In genomic region chr2:41886145-41886664, GRCh38 we compare ENCODE assay signal across 2 cellular contexts.
A peak's percentile ranks its signal among the peaks of the same experiment; 100 is the strongest.
TF ChIP-seq lines count a peak whose summit lies in the region.

No MANE protein-coding gene starts in this region.

TF ChIP-seq in SK-N-SH, 30 proteins besides CTCF, POLR2A, EP300 and RAD21 (continued from another document):
- TF ChIP-seq REST (IDR thresholded peaks at IDR 0.05; ENCODE audit: low read depth, low read length): no peak
- TF ChIP-seq TCF12 (IDR thresholded peaks at IDR 0.05): peak; percentile 68
- peak; percentile 89 for TF ChIP-seq FOXJ3 (CRISPR knock-in tag; IDR thresholded peaks at IDR 0.05)
- TF ChIP-seq RCOR1 (IDR thresholded peaks at IDR 0.05; ENCODE audit: low read length): peak; percentile 98
- peak; percentile 27; the same call in 1 of the 2 replicates for TF ChIP-seq POLR2AphosphoS5 (IDR thresholded peaks at IDR 0.05; ENCODE audit: low read depth, low read length)
- no peak for TF ChIP-seq USF1 (IDR thresholded peaks at IDR 0.05; ENCODE audit: borderline replicate concordance, low read depth)
- TF ChIP-seq SIN3A (IDR thresholded peaks at IDR 0.05; ENCODE audit: borderline replicate concordance, low read depth, low read length): no peak
- TF ChIP-seq MXI1 (IDR thresholded peaks at IDR 0.05; ENCODE audit: low read depth, low read length): peak; percentile 73; the same call in 1 of the 2 replicates

TF ChIP-seq in K562, 482 proteins besides CTCF, POLR2A, EP300 and RAD21 (continued from another document):
- TF ChIP-seq ZBTB43 (CRISPR knock-in tag; IDR thresholded peaks at IDR 0.05) (no peak), NONO (IDR thresholded peaks at IDR 0.05; ENCODE audit: low read depth in 2 of 2, low read length in 1 of 2) (no peak), L3MBTL2 (IDR thresholded peaks at IDR 0.05) (no peak), BACH1 (tag; IDR thresholded peaks at IDR 0.05) (no peak), SMARCE1 (IDR thresholded peaks at IDR 0.05) (no peak), PRPF4 (IDR thresholded peaks at IDR 0.05; ENCODE audit: insufficient read depth, low read depth, low read length, poor library complexity, severe bottlenecking) (no peak), KDM1A (IDR thresholded peaks at IDR 0.05) (peak; percentile 27 to 47; a peak in 3 of 4 replicates), ZNF133 (CRISPR knock-in tag; IDR thresholded peaks at IDR 0.05) (no peak), ETV1 (tag; conservative IDR thresholded peaks at IDR 0.05; ENCODE audit: low read depth) (no peak), ATF3 (IDR thresholded peaks at IDR 0.05) (no peak), ATF3 (CRISPR knock-in tag; conservative IDR thresholded peaks at IDR 0.05) (no peak), LARP7 (IDR thresholded peaks at IDR 0.05) (no peak), ATF2 (CRISPR knock-in tag; IDR thresholded peaks at IDR 0.05) (no peak), ID3 (CRISPR knock-in tag; IDR thresholded peaks at IDR 0.05) (no peak), ID3 (tag; IDR thresholded peaks at IDR 0.05) (peak; percentile 93), CBFA2T3 (IDR thresholded peaks at IDR 0.05) (peak; percentile 22; the same call in 1 of the 2 replicates), THRA (IDR thresholded peaks at IDR 0.05) (no peak)
- TF ChIP-seq, protein P1, sequence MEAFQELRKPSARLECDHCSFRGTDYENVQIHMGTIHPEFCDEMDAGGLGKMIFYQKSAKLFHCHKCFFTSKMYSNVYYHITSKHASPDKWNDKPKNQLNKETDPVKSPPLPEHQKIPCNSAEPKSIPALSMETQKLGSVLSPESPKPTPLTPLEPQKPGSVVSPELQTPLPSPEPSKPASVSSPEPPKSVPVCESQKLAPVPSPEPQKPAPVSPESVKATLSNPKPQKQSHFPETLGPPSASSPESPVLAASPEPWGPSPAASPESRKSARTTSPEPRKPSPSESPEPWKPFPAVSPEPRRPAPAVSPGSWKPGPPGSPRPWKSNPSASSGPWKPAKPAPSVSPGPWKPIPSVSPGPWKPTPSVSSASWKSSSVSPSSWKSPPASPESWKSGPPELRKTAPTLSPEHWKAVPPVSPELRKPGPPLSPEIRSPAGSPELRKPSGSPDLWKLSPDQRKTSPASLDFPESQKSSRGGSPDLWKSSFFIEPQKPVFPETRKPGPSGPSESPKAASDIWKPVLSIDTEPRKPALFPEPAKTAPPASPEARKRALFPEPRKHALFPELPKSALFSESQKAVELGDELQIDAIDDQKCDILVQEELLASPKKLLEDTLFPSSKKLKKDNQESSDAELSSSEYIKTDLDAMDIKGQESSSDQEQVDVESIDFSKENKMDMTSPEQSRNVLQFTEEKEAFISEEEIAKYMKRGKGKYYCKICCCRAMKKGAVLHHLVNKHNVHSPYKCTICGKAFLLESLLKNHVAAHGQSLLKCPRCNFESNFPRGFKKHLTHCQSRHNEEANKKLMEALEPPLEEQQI (IDR thresholded peaks at IDR 0.05): no peak
- TF ChIP-seq, protein P2, sequence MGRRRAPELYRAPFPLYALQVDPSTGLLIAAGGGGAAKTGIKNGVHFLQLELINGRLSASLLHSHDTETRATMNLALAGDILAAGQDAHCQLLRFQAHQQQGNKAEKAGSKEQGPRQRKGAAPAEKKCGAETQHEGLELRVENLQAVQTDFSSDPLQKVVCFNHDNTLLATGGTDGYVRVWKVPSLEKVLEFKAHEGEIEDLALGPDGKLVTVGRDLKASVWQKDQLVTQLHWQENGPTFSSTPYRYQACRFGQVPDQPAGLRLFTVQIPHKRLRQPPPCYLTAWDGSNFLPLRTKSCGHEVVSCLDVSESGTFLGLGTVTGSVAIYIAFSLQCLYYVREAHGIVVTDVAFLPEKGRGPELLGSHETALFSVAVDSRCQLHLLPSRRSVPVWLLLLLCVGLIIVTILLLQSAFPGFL (CRISPR knock-in tag; IDR thresholded peaks at IDR 0.05): no peak
- TF ChIP-seq, protein P3, sequence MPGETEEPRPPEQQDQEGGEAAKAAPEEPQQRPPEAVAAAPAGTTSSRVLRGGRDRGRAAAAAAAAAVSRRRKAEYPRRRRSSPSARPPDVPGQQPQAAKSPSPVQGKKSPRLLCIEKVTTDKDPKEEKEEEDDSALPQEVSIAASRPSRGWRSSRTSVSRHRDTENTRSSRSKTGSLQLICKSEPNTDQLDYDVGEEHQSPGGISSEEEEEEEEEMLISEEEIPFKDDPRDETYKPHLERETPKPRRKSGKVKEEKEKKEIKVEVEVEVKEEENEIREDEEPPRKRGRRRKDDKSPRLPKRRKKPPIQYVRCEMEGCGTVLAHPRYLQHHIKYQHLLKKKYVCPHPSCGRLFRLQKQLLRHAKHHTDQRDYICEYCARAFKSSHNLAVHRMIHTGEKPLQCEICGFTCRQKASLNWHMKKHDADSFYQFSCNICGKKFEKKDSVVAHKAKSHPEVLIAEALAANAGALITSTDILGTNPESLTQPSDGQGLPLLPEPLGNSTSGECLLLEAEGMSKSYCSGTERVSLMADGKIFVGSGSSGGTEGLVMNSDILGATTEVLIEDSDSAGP (CRISPR knock-in tag; IDR thresholded peaks at IDR 0.05): no peak
TF ChIP-seq in K562: peak in this region for 4.
